In genomic region chr12:96250119-96250685, GRCh38 we compare ENCODE assay signal across 15 cellular contexts. TPM values are rescaled to one million over a fixed set of nuclear protein-coding genes. Genes with fewer than 3 reads are reported as not detected.
DNase-seq lines count a peak whose midpoint lies in the region; ATAC-seq and TF ChIP-seq lines count a peak whose summit lies in the region.
"Had no signal": no experiment of that assay in that cellular context is flagged by ENCODE, and none has a peak within 500 bp of the region (broad histone marks: within the 10 kb centered on the region; RNA-seq: fewer than 3 reads in every experiment).

No MANE protein-coding gene starts in this region.

- no peak for TF ChIP-seq POLR2A in adrenal gland (IDR thresholded peaks at IDR 0.05)
- no peak for TF ChIP-seq POLR2A in vagina (IDR thresholded peaks at IDR 0.05)

- H3K27me3 Mint-ChIP-seq in natural killer cell treated with Interleukin-12 subunit alpha and Interleukin-12 subunit beta and Interleukin-15 and Interleukin-18, amount 100 ng/mL, for 72 hours: no peaks in the 10 kb centered on the region

- ATAC-seq in Right ventricle myocardium superior (ENCODE audit: poor library complexity): no peak
- ATAC-seq in natural killer cell treated with Interleukin-12 subunit alpha and Interleukin-12 subunit beta and Interleukin-15 and Interleukin-18, amount 100 ng/mL, for 72 hours: peak in 1 of 2 donors; percentile 21
- ATAC-seq in HG02885 (IDR thresholded peaks at IDR 0.05; ENCODE audit: poor library complexity, unreplicated experiment): no peak

- H3K4me1 Mint-ChIP-seq in natural killer cell treated with Interleukin-12 subunit alpha and Interleukin-12 subunit beta and Interleukin-15 and Interleukin-18, amount 100 ng/mL, for 72 hours (ENCODE audit: low read depth in 2 of 2): peaks cover 44 to 62% of the 10 kb centered on the region in 2 donors

- H3K9me3 ChIP-seq in left ventricle myocardium inferior (replicated peaks) (no peaks in the 10 kb centered on the region), adrenal gland (replicated peaks in 1 of 3) (no peaks in the 10 kb centered on the region), vagina (no peaks in the 10 kb centered on the region)

- H3K36me3 Mint-ChIP-seq in natural killer cell treated with Interleukin-12 subunit alpha and Interleukin-12 subunit beta and Interleukin-15 and Interleukin-18, amount 100 ng/mL, for 72 hours: peaks cover 20% of the 10 kb centered on the region

- H3K27me3 ChIP-seq in left ventricle myocardium inferior (ENCODE audit: low read depth) (no peaks in the 10 kb centered on the region), adrenal gland (no peaks in the 10 kb centered on the region), vagina (no peaks in the 10 kb centered on the region)

- H3K27ac Mint-ChIP-seq in natural killer cell treated with Interleukin-12 subunit alpha and Interleukin-12 subunit beta and Interleukin-15 and Interleukin-18, amount 100 ng/mL, for 72 hours: peak overlapping the region; percentile 36

- TF ChIP-seq CTCF in left ventricle myocardium inferior (IDR thresholded peaks at IDR 0.05; ENCODE audit: borderline replicate concordance): no peak
- no peak for TF ChIP-seq CTCF in adrenal gland (IDR thresholded peaks at IDR 0.05)
- TF ChIP-seq CTCF in vagina (IDR thresholded peaks at IDR 0.05): no peak

- H3K4me1 ChIP-seq in left ventricle myocardium inferior (peaks cover 66% of the 10 kb centered on the region), adrenal gland (replicated peaks in 1 of 2) (peaks cover 7 to 25% of the 10 kb centered on the region in 2 donors), vagina (peaks cover 27% of the 10 kb centered on the region)

- 80 to 92% (median 86%) methylated on average over 6 to 7 of the region's 7 CpGs for WGBS in adrenal gland, 4 donors

- H3K4me3 ChIP-seq in left ventricle myocardium inferior (no peak overlapping the region), adrenal gland (no peak overlapping the region), vagina (no peak overlapping the region)
- H3K4me3 ChIP-seq: K562 had no signal

- H3K4me3 Mint-ChIP-seq in natural killer cell treated with Interleukin-12 subunit alpha and Interleukin-12 subunit beta and Interleukin-15 and Interleukin-18, amount 100 ng/mL, for 72 hours: no peak overlapping the region

- intact Hi-C loops in left ventricle myocardium inferior (cut with micrococcal nuclease): no loop called here
- intact Hi-C loops in Right ventricle myocardium superior (cut with DNase I): no loop called here
- intact Hi-C loops in adrenal gland (cut with DNase I): no loop called here
- intact Hi-C loops in vagina (cut with DNase I): no loop called here

- H3K36me3 ChIP-seq in left ventricle myocardium inferior (peaks cover 46% of the 10 kb centered on the region), adrenal gland (replicated peaks in 1 of 2) (peaks cover 0 to 17% of the 10 kb centered on the region in 2 donors), vagina (peaks cover 0 to 30% of the 10 kb centered on the region in 2 donors)

- no peaks in the 10 kb centered on the region for H3K9me3 Mint-ChIP-seq in natural killer cell treated with Interleukin-12 subunit alpha and Interleukin-12 subunit beta and Interleukin-15 and Interleukin-18, amount 100 ng/mL, for 72 hours

- DNase-seq in left ventricle myocardium inferior: no peak
- DNase-seq in Right ventricle myocardium superior: no peak
- DNase-seq in adrenal gland: peak in 1 of 7 donors; percentile 16
- no peak for DNase-seq in natural killer cell treated with Interleukin-12 subunit alpha and Interleukin-12 subunit beta and Interleukin-15 and Interleukin-18, amount 100 ng/mL, for 72 hours (ENCODE audit: low spot score)
- DNase-seq in vagina (ENCODE audit: extremely low spot score in 2 of 2): peak; percentile 64 to 74
- no peak for DNase-seq in stimulated activated CD4-positive, alpha-beta T cell treated with anti-CD3 and anti-CD28 coated beads, Interleukin-2, amount 100 ng/mL, for 48 hours
- DNase-seq in OCI-M1 (lab: John Stamatoyannopoulos, UW): no peak
- DNase-seq: activated CD4-positive, CD25-positive, alpha-beta regulatory T cell; activated CD8-positive, alpha-beta memory T cell treated with anti-CD3 and anti-CD28 coated beads, Interleukin-2, amount 50 U/mL, for 4 hours; DMS 273 treated with DMSO at 0.1 percent for 48 hours; HCEC 1CT; NCI-H1092; NCI-H2107 had no signal

- H3K27ac ChIP-seq in left ventricle myocardium inferior (replicated peaks): peak overlapping the region; percentile 75
- H3K27ac ChIP-seq in adrenal gland: peak overlapping the region in 3 of 5 donors; percentile 53 to 83 (median 83)
- peak overlapping the region; percentile 47 for H3K27ac ChIP-seq in vagina

RNA-seq across cellular contexts. Expression of gene ELK3, which starts 56.0 kb away (rescaled TPM):
- total RNA-seq in left ventricle myocardium inferior (17.1 TPM), Right ventricle myocardium superior (18.9 TPM), adrenal gland (10 to 100 TPM; 10.8 to 33.6 (median 24.3) TPM), vagina (39.5 TPM)
- polyA plus RNA-seq in adrenal gland: 10 to 100 TPM in 1 of 3 donors, 1 to 10 TPM in 2; 6.6 to 16.0 (median 8.6) TPM
- total RNA-seq in natural killer cell treated with Interleukin-12 subunit alpha and Interleukin-12 subunit beta and Interleukin-15 and Interleukin-18, amount 100 ng/mL, for 72 hours: 10 to 100 TPM; 16.0 to 21.6 TPM

Comparison
In these comparisons a context has a peak if more than half of its experiments do, and no peak if none do; other contexts are left out.
1. DNase-seq: peak in vagina (2 of 2); none in left ventricle myocardium inferior (single experiment), Right ventricle myocardium superior (single experiment), natural killer cell treated with Interleukin-12 subunit alpha and Interleukin-12 subunit beta and Interleukin-15 and Interleukin-18, amount 100 ng/mL, for 72 hours (single experiment), stimulated activated CD4-positive, alpha-beta T cell treated with anti-CD3 and anti-CD28 coated beads, Interleukin-2, amount 100 ng/mL, for 48 hours (0 of 2) and OCI-M1 (single experiment).
2. Peak in every context shown above with its lines, with median percentiles within 50 percentile points of each other: H3K27ac ChIP-seq.